In the genomic region with DNA sequence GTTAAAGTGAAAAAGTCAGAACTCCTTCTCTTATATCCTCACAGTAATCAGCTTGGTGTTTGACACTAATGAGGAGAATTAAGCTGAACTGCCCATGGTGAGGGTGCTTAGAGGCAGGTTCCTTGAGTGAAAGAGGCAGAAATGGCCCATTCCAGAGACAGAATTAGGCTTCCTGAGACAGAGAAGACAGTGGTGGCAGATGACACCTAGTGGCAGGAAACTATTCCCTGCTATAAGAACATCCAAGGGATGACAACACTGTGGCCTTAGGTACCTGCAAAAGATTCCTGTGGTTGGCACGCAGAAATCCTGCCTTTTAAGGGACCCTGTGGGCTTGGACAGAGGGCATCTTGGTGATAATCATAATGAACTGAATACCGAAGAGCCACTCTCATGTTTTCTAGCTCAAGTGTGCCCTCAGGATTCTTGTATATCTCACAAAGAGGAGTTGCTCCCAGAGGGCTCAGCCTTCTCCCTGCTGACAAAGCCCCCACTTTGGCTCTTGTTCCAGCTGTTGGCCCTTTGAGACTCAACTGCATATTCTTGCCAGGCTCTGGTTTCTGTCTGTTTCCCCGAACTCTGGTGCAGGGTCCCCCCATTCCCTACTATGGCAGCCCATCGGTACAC, we compare ENCODE assay signal across 9 cellular contexts. TPM values are rescaled to one million over a fixed set of nuclear protein-coding genes. Genes with fewer than 3 reads are reported as not detected.
DNase-seq lines count a peak whose midpoint lies in the region; FAIRE-seq and TF ChIP-seq lines count a peak whose summit lies in the region.
"Had no signal": no experiment of that assay in that cellular context is flagged by ENCODE, and none has a peak within 500 bp of the region (broad histone marks: within the 10 kb centered on the region; RNA-seq: fewer than 3 reads in every experiment).

No MANE protein-coding gene starts in this region.

- H3K36me3 ChIP-seq in bronchial epithelial cell (ENCODE audit: control insufficient read depth, insufficient read depth, low read length), result no peaks in the 10 kb centered on the region
- H3K36me3 ChIP-seq in tibial nerve, result no peaks in the 10 kb centered on the region
- H3K36me3 ChIP-seq: BLaER1 treated with 17β-estradiol and CSF1 and Interleukin-3, amounts not matched to agents 10 nM and 100 nM had no signal

- H3K4me3 ChIP-seq in bronchial epithelial cell (ENCODE audit: low read depth, low read length) (no peak overlapping the region), tibial nerve (no peak overlapping the region)
- H3K4me3 ChIP-seq: BLaER1 treated with 17β-estradiol and CSF1 and Interleukin-3, amounts not matched to agents 10 nM and 100 nM had no signal

- H3K27me3 ChIP-seq in bronchial epithelial cell (ENCODE audit: control insufficient read depth, insufficient read depth, low read length) (peaks cover 6% of the 10 kb centered on the region), tibial nerve (no peaks in the 10 kb centered on the region)
- H3K27me3 ChIP-seq: BLaER1 treated with 17β-estradiol and CSF1 and Interleukin-3, amounts not matched to agents 10 nM and 100 nM had no signal

- TF ChIP-seq CTCF in bronchial epithelial cell (IDR thresholded peaks at IDR 0.05; ENCODE audit: insufficient read depth, low read length, severe bottlenecking), result peak; percentile 86
- peak; percentile 49 to 75 (median 56) for TF ChIP-seq CTCF in tibial nerve (IDR thresholded peaks at IDR 0.05)

- peak; percentile 56 for DNase-seq in SIG-M5 treated with dmso at 0.1 percent for 504 hours (lab: John Stamatoyannopoulos, UW; ENCODE audit: unreplicated experiment)
- DNase-seq in SIG-M5 (lab: John Stamatoyannopoulos, UW), result no peak
- DNase-seq in HT1080 (ENCODE audit: low read depth), result peak; percentile 71
- peak; percentile 30 for DNase-seq in NCI-H748 treated with DMSO at 0.1 percent for 48 hours (lab: John Stamatoyannopoulos, UW)
- DNase-seq in bronchial epithelial cell (ENCODE audit: low read depth), result peak; percentile 65
- DNase-seq in kidney glomerular epithelial cell (lab: John Stamatoyannopoulos, UW), result peak; percentile 11
- DNase-seq in tibial nerve (ENCODE audit: low spot score in 2 of 2), result peak in 1 of 2 donors; percentile 53
- DNase-seq in mesenteric fat pad (ENCODE audit: low spot score), result no peak

- TF ChIP-seq EP300 in tibial nerve (IDR thresholded peaks at IDR 0.05), result no peak

- peak; percentile 80 for FAIRE-seq in bronchial epithelial cell (lab: Jason Lieb, UNC)

- TF ChIP-seq POLR2A in tibial nerve (IDR thresholded peaks at IDR 0.05), result no peak

- H3K27ac ChIP-seq in tibial nerve, result no peak overlapping the region
- H3K27ac ChIP-seq: BLaER1 treated with 17β-estradiol and CSF1 and Interleukin-3, amounts not matched to agents 10 nM and 100 nM had no signal

- no peaks in the 10 kb centered on the region for H3K4me1 ChIP-seq in tibial nerve
- H3K4me1 ChIP-seq: BLaER1 treated with 17β-estradiol and CSF1 and Interleukin-3, amounts not matched to agents 10 nM and 100 nM had no signal

- WGBS in tibial nerve, 2 donors, result 60 to 69% methylated on average over 4 of the region's 4 CpGs

- H3K9me3 ChIP-seq in tibial nerve, result peaks cover 0 to 4% (median 0%) of the 10 kb centered on the region in 4 donors

RNA-seq across cellular contexts. Expression of a gene that starts 56.0 kb away (rescaled TPM):
- not detected in 2 replicates for total RNA-seq in HT1080 (2014; rRNA removed; shearing (Covaris generic))
- polyA plus RNA-seq in HT1080 (2015; cell fraction: cytosol; rRNA removed), result not detected in 2 replicates
- not detected in 2 replicates for polyA plus RNA-seq in HT1080 (2015; cell fraction: nucleus; rRNA removed)
- total RNA-seq in bronchial epithelial cell (under 0.01 TPM in 2 replicates), tibial nerve (under 1 TPM in 3 of 4 donors, not detected in 1; under 0.01 to 0.87 (median 0.30) TPM), mesenteric fat pad (0.10 TPM)

Comparison
In these comparisons a context has a peak if more than half of its experiments do, and no peak if none do; other contexts are left out.
1. DNase-seq: peak in SIG-M5 treated with dmso at 0.1 percent for 504 hours (single experiment), HT1080 (single experiment), NCI-H748 treated with DMSO at 0.1 percent for 48 hours (single experiment), bronchial epithelial cell (single experiment) and kidney glomerular epithelial cell (single experiment); none in SIG-M5 (single experiment) and mesenteric fat pad (single experiment).